In genomic region chr10:24382979-24383663, GRCh38 we compare ENCODE assay signal across 9 cellular contexts.
DNase-seq lines count a peak whose midpoint lies in the region; ATAC-seq and TF ChIP-seq lines count a peak whose summit lies in the region.
"Had no signal": no experiment of that assay in that cellular context is flagged by ENCODE, and none has a peak within 500 bp of the region (broad histone marks: within the 10 kb centered on the region; RNA-seq: fewer than 3 reads in every experiment).

No MANE protein-coding gene starts in this region.

- no peaks in the 10 kb centered on the region for H3K9me3 ChIP-seq in BE2C

- H3K27ac Mint-ChIP-seq in stimulated activated memory B cell treated with anti-CD40 and anti-IgM and Interleukin-4, amounts not matched to agents 10 μg/mL and 1 μg/mL and 100 μg/mL, for 72 hours: no peak overlapping the region
- no peak overlapping the region for H3K27ac Mint-ChIP-seq in T-helper 2 cell treated with Interferon-gamma antibody and Interleukin-4, amounts not matched to agents 5 μg/mL and 100 μg/mL, for 36 hours
- H3K27ac Mint-ChIP-seq: activated naive CD8-positive, alpha-beta T cell treated with anti-CD3 and anti-CD28 coated beads, Interleukin-2, amount 10 ng/mL, durations not matched to agents 7 days and 5 days had no signal

- no peaks in the 10 kb centered on the region for H3K36me3 ChIP-seq in BE2C

- H3K36me3 Mint-ChIP-seq in stimulated activated memory B cell treated with anti-CD40 and anti-IgM and Interleukin-4, amounts not matched to agents 10 μg/mL and 1 μg/mL and 100 μg/mL, for 72 hours: no peaks in the 10 kb centered on the region
- H3K36me3 Mint-ChIP-seq in T-helper 2 cell treated with Interferon-gamma antibody and Interleukin-4, amounts not matched to agents 5 μg/mL and 100 μg/mL, for 36 hours (ENCODE audit: low read depth): no peaks in the 10 kb centered on the region
- H3K36me3 Mint-ChIP-seq: activated naive CD8-positive, alpha-beta T cell treated with anti-CD3 and anti-CD28 coated beads, Interleukin-2, amount 10 ng/mL, durations not matched to agents 7 days and 5 days had no signal

- H3K27me3 Mint-ChIP-seq in stimulated activated memory B cell treated with anti-CD40 and anti-IgM and Interleukin-4, amounts not matched to agents 10 μg/mL and 1 μg/mL and 100 μg/mL, for 72 hours: peaks cover 14% of the 10 kb centered on the region
- H3K27me3 Mint-ChIP-seq in T-helper 2 cell treated with Interferon-gamma antibody and Interleukin-4, amounts not matched to agents 5 μg/mL and 100 μg/mL, for 36 hours (ENCODE audit: low read depth): peaks cover 6% of the 10 kb centered on the region

- TF ChIP-seq CTCF in epithelial cell of esophagus (IDR thresholded peaks at IDR 0.05; ENCODE audit: insufficient read depth, low read depth, low read length, missing control alignments) (no peak), BE2C (IDR thresholded peaks at IDR 0.05; ENCODE audit: low read depth, low read length) (no peak)

- peak overlapping the region; percentile 13 for H3K4me3 ChIP-seq in epithelial cell of esophagus (ENCODE audit: low read length)
- H3K4me3 ChIP-seq in BE2C (ENCODE audit: low read depth, low read length): no peak overlapping the region

- peak; percentile 49 for ATAC-seq in GM21360 (IDR thresholded peaks at IDR 0.05; ENCODE audit: unreplicated experiment)
- peak; percentile 58 for ATAC-seq in HG03520 (IDR thresholded peaks at IDR 0.05; ENCODE audit: unreplicated experiment)
- ATAC-seq in stimulated activated memory B cell treated with anti-CD40 and anti-IgM and Interleukin-4, amounts not matched to agents 10 μg/mL and 1 μg/mL and 100 μg/mL, for 72 hours: peak; percentile 54

- no peaks in the 10 kb centered on the region for H3K27me3 ChIP-seq in BE2C

- H3K4me3 Mint-ChIP-seq in stimulated activated memory B cell treated with anti-CD40 and anti-IgM and Interleukin-4, amounts not matched to agents 10 μg/mL and 1 μg/mL and 100 μg/mL, for 72 hours: no peak overlapping the region
- no peak overlapping the region for H3K4me3 Mint-ChIP-seq in T-helper 2 cell treated with Interferon-gamma antibody and Interleukin-4, amounts not matched to agents 5 μg/mL and 100 μg/mL, for 36 hours
- H3K4me3 Mint-ChIP-seq: activated naive CD8-positive, alpha-beta T cell treated with anti-CD3 and anti-CD28 coated beads, Interleukin-2, amount 10 ng/mL, durations not matched to agents 7 days and 5 days had no signal

- DNase-seq in DMS79 treated with DMSO at 0.1 percent for 48 hours (lab: John Stamatoyannopoulos, UW) (peak; percentile 55), epithelial cell of esophagus (ENCODE audit: low read depth) (peak; percentile 95), BE2C (no peak), AML-193 (lab: John Stamatoyannopoulos, UW) (no peak)
- DNase-seq in T-helper 2 cell treated with Interferon-gamma antibody and Interleukin-4, amounts not matched to agents 5 μg/mL and 100 μg/mL, for 36 hours (ENCODE audit: low spot score): no peak

- peaks cover 5% of the 10 kb centered on the region for H3K9me3 Mint-ChIP-seq in stimulated activated memory B cell treated with anti-CD40 and anti-IgM and Interleukin-4, amounts not matched to agents 10 μg/mL and 1 μg/mL and 100 μg/mL, for 72 hours
- no peaks in the 10 kb centered on the region for H3K9me3 Mint-ChIP-seq in T-helper 2 cell treated with Interferon-gamma antibody and Interleukin-4, amounts not matched to agents 5 μg/mL and 100 μg/mL, for 36 hours

- no peaks in the 10 kb centered on the region for H3K4me1 ChIP-seq in BE2C

- no peaks in the 10 kb centered on the region for H3K4me1 Mint-ChIP-seq in stimulated activated memory B cell treated with anti-CD40 and anti-IgM and Interleukin-4, amounts not matched to agents 10 μg/mL and 1 μg/mL and 100 μg/mL, for 72 hours
- no peaks in the 10 kb centered on the region for H3K4me1 Mint-ChIP-seq in T-helper 2 cell treated with Interferon-gamma antibody and Interleukin-4, amounts not matched to agents 5 μg/mL and 100 μg/mL, for 36 hours (ENCODE audit: low read depth)
- H3K4me1 Mint-ChIP-seq: activated naive CD8-positive, alpha-beta T cell treated with anti-CD3 and anti-CD28 coated beads, Interleukin-2, amount 10 ng/mL, durations not matched to agents 7 days and 5 days had no signal

Comparison
In these comparisons a context has a peak if more than half of its experiments do, and no peak if none do; other contexts are left out.
1. DNase-seq: peak in DMS79 treated with DMSO at 0.1 percent for 48 hours (single experiment) and epithelial cell of esophagus (single experiment); none in BE2C (single experiment), AML-193 (0 of 2) and T-helper 2 cell treated with Interferon-gamma antibody and Interleukin-4, amounts not matched to agents 5 μg/mL and 100 μg/mL, for 36 hours (single experiment).
2. Peak in every context shown above with its lines, with median percentiles within 50 percentile points of each other: ATAC-seq.